8 cellular contexts compared by ENCODE assay signal in the genomic region with DNA sequence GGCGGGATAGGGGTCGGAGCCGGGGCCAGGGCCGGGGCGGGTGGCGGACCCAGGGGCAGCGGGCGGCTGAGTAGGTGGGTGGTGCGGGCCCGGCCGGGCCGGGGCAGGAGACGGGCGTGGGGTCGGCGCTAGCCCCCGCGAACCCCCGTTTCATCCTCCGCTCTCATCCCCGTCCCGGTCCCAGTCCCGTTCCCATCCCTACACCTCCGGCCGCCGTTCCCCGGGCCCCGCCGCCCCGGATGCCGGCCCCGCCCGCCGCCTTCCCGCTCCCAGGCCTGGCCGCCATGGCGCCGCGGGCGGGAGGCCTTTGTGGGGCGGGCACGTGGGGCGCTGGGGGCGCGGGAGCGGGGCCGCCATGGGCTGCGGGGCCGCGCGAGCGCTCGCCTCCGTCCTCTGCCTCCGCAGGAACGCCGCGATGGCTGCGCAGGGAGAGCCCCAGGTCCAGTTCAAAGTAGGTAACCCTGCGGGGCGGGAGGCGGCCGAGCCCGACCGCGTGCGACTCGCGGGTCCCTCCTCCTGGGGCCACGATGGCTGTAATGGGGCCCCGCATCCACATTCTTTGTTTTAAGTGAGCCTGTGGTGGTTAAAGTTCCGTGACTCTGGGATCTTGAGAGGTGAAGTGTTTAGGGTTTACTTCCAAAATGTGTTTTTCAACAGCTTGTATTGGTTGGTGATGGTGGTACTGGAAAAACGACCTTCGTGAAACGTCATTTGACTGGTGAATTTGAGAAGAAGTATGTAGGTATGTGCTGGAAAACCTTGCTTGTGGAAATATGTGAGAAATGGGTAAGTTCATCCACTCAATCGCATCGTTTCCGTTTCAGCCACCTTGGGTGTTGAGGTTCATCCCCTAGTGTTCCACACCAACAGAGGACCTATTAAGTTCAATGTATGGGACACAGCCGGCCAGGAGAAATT. TPM values are rescaled to one million over a fixed set of nuclear protein-coding genes. Genes with fewer than 3 reads are reported as not detected.
A peak's percentile ranks its signal among the peaks of the same experiment; 100 is the strongest.
DNase-seq lines count a peak whose midpoint lies in the region; ATAC-seq, FAIRE-seq and TF ChIP-seq lines count a peak whose summit lies in the region.

No MANE protein-coding gene starts in this region.

- H3K79me2 ChIP-seq in H1 (ENCODE audit: control insufficient read depth in 1 of 2, insufficient read depth in 2 of 2, low read length in 2 of 2): peaks cover 6 to 30% of the 10 kb centered on the region in 2 experiments

- no peak for TF ChIP-seq CTCF in H1 (IDR thresholded peaks at IDR 0.05; ENCODE audit: control extremely low read depth in 1 of 3, insufficient read depth in 1 of 3, low read depth in 1 of 3, low read length in 3 of 3)

- CTCF ChIA-PET in activated CD4-positive, alpha-beta memory T cell treated with anti-CD3 and anti-CD28 coated beads, Interleukin-2, amount 10 ng/mL, durations not matched to agents 7 days and 5 days (lab: Charles Lee): interaction anchor here (1.6 kb wide), 1 partner anchor 46 kb away, joined by 6 read pairs; no protein-coding TSS in a partner anchor
- CTCF ChIA-PET in H1 (lab: Charles Lee; ENCODE audit: partially characterized antibody): no interaction called here

- DNase-seq in Daoy (ENCODE audit: low read depth) (peak; percentile 47), H1 (ENCODE audit: low read depth in 1 of 2, low spot score in 2 of 2) (no peak), NCI-H1436 treated with DMSO at 0.1 percent for 48 hours (lab: John Stamatoyannopoulos, UW) (no peak)
- DNase-seq in activated CD4-positive, alpha-beta memory T cell treated with anti-CD3 and anti-CD28 coated beads, Interleukin-2, amount 10 ng/mL, durations not matched to agents 7 days and 5 days: peak; percentile 57

- H3K9ac ChIP-seq in HUES64 (ENCODE audit: low read depth, low read length) (peak overlapping the region; percentile 99), H1 (replicated peaks in 1 of 4; ENCODE audit: extremely low read depth in 1 of 4, low read depth in 3 of 4, low read length in 3 of 4) (peak overlapping the region; percentile 97 to 100 (median 98))

- peak overlapping the region; percentile 37 for H3K14ac ChIP-seq in H1 (ENCODE audit: insufficient read length)

- no peaks in the 10 kb centered on the region for H3K27me3 ChIP-seq in HUES64 (ENCODE audit: insufficient read depth, low read length)
- no peaks in the 10 kb centered on the region for H3K27me3 ChIP-seq in H1 (replicated peaks in 1 of 4; ENCODE audit: control insufficient read depth in 3 of 4, extremely low read depth in 1 of 4, insufficient read depth in 3 of 4, low read length in 3 of 4)

- H2BK5ac ChIP-seq in H1 (ENCODE audit: low read depth, low read length): peak overlapping the region; percentile 87

- H3K79me1 ChIP-seq in H1 (ENCODE audit: low read depth, low read length): no peaks in the 10 kb centered on the region

- no peak overlapping the region for H2BK120ac ChIP-seq in H1 (replicated peaks; ENCODE audit: low read depth, low read length)

- peak; percentile 23 for ATAC-seq in GM21447 (IDR thresholded peaks at IDR 0.05; ENCODE audit: unreplicated experiment)

- peak overlapping the region; percentile 8 for H4K91ac ChIP-seq in H1 (replicated peaks; ENCODE audit: insufficient read length, low read length)

- TF ChIP-seq EP300 in H1 (IDR thresholded peaks at IDR 0.05; ENCODE audit: borderline replicate concordance in 1 of 2, low read depth in 2 of 2, low read length in 2 of 2): no peak

- peaks cover 22% of the 10 kb centered on the region for H3K4me1 ChIP-seq in HUES64 (ENCODE audit: insufficient read depth, low read length)
- peaks cover 0 to 3% (median 3%) of the 10 kb centered on the region in 4 experiments; a peak in 4 of 7 replicates for H3K4me1 ChIP-seq in H1 (replicated peaks in 1 of 4; ENCODE audit: control insufficient read depth in 3 of 4, insufficient read depth in 4 of 4, low read length in 3 of 4)
- H3K4me1 ChIP-seq in mesodermal cell (ENCODE audit: control insufficient read depth, insufficient read depth, low read length, poor library complexity, severe bottlenecking): peaks cover 11% of the 10 kb centered on the region

- peak overlapping the region; percentile 100 for H4K8ac ChIP-seq in H1 (ENCODE audit: extremely low read depth, insufficient read depth, low read length)

- H3K23ac ChIP-seq in H1 (ENCODE audit: insufficient read length): no peak overlapping the region

- peak; percentile 39 to 56; a peak in 2 of 3 replicates for TF ChIP-seq POLR2A in H1 (IDR thresholded peaks at IDR 0.05; ENCODE audit: control extremely low read depth in 1 of 2, low read depth in 2 of 2, low read length in 2 of 2)

- H3K27ac Mint-ChIP-seq in activated CD4-positive, alpha-beta memory T cell treated with anti-CD3 and anti-CD28 coated beads, Interleukin-2, amount 10 ng/mL, durations not matched to agents 7 days and 5 days: peak overlapping the region; percentile 93
- H3K27ac Mint-ChIP-seq in stimulated activated naive CD8-positive, alpha-beta T cell treated with anti-CD3 and anti-CD28 coated beads, Interleukin-15, Interleukin-2, amounts not matched to agents 100 ng/mL and 50 ng/mL, for 24 hours: peak overlapping the region; percentile 100

- H3K4me2 ChIP-seq in H1 (ENCODE audit: insufficient read depth in 1 of 2, low read depth in 2 of 2, low read length in 2 of 2): peak overlapping the region; percentile 82 to 95

- H3K56ac ChIP-seq in H1 (replicated peaks; ENCODE audit: insufficient read length, low read depth, low read length): peak overlapping the region; percentile 75

- peaks cover 60% of the 10 kb centered on the region for H3K4me1 Mint-ChIP-seq in activated CD4-positive, alpha-beta memory T cell treated with anti-CD3 and anti-CD28 coated beads, Interleukin-2, amount 10 ng/mL, durations not matched to agents 7 days and 5 days
- H3K4me1 Mint-ChIP-seq in stimulated activated naive CD8-positive, alpha-beta T cell treated with anti-CD3 and anti-CD28 coated beads, Interleukin-15, Interleukin-2, amounts not matched to agents 100 ng/mL and 50 ng/mL, for 24 hours (ENCODE audit: low read depth): peaks cover 75% of the 10 kb centered on the region

- no peak for TF ChIP-seq RAD21 in H1 (IDR thresholded peaks at IDR 0.05 in 1 of 2, conservative IDR thresholded peaks at IDR 0.05 in 1 of 2; ENCODE audit: low read depth in 2 of 2, low read length in 2 of 2)

- H3K36me3 ChIP-seq in HUES64 (ENCODE audit: insufficient read depth, low read length): peaks cover 50% of the 10 kb centered on the region
- H3K36me3 ChIP-seq in H1 (ENCODE audit: control insufficient read depth in 2 of 4, insufficient read depth in 4 of 4, low read length in 3 of 4): peaks cover 27 to 50% (median 42%) of the 10 kb centered on the region in 4 experiments
- peaks cover 44% of the 10 kb centered on the region for H3K36me3 ChIP-seq in mesodermal cell (ENCODE audit: control insufficient read depth, insufficient read depth, low read length)

- H3K4me3 ChIP-seq in HUES64 (ENCODE audit: low read length) (peak overlapping the region; percentile 96), H1 (ENCODE audit: extremely low read depth in 1 of 4, insufficient read depth in 2 of 4, low read depth in 3 of 4, low read length in 4 of 4) (peak overlapping the region; percentile 84 to 98 (median 90)), mesodermal cell (ENCODE audit: extremely low read depth, insufficient read depth, low read length, poor library complexity, severe bottlenecking) (peak overlapping the region; percentile 60)

- no peaks in the 10 kb centered on the region for H3K9me3 Mint-ChIP-seq in activated CD4-positive, alpha-beta memory T cell treated with anti-CD3 and anti-CD28 coated beads, Interleukin-2, amount 10 ng/mL, durations not matched to agents 7 days and 5 days
- H3K9me3 Mint-ChIP-seq in stimulated activated naive CD8-positive, alpha-beta T cell treated with anti-CD3 and anti-CD28 coated beads, Interleukin-15, Interleukin-2, amounts not matched to agents 100 ng/mL and 50 ng/mL, for 24 hours: no peaks in the 10 kb centered on the region

- POLR2A ChIA-PET in activated CD4-positive, alpha-beta memory T cell treated with anti-CD3 and anti-CD28 coated beads, Interleukin-2, amount 10 ng/mL, durations not matched to agents 7 days and 5 days (lab: Charles Lee): interaction anchor here (0.7 to 1.5 kb wide), 2 partner anchors 35 to 233 kb away, joined by 3 to 5 read pairs; no protein-coding TSS in a partner anchor
- POLR2A ChIA-PET in H1 (lab: Charles Lee; ENCODE audit: partially characterized antibody): interaction anchor here (0.8 to 8.9 kb wide), 6 partner anchors 14 to 52 kb away, joined by 3 to 86 read pairs (median 10); no protein-coding TSS in a partner anchor

- peak overlapping the region; percentile 79; the same call in 1 of the 2 replicates for H2AK5ac ChIP-seq in H1 (ENCODE audit: low read depth, low read length)

- H4K20me1 ChIP-seq in H1 (replicated peaks in 1 of 2; ENCODE audit: control insufficient read depth in 1 of 2, insufficient read depth in 2 of 2, low read length in 2 of 2): peaks cover 4 to 6% of the 10 kb centered on the region in 2 experiments

- no peaks in the 10 kb centered on the region for H3K27me3 Mint-ChIP-seq in activated CD4-positive, alpha-beta memory T cell treated with anti-CD3 and anti-CD28 coated beads, Interleukin-2, amount 10 ng/mL, durations not matched to agents 7 days and 5 days
- H3K27me3 Mint-ChIP-seq in stimulated activated naive CD8-positive, alpha-beta T cell treated with anti-CD3 and anti-CD28 coated beads, Interleukin-15, Interleukin-2, amounts not matched to agents 100 ng/mL and 50 ng/mL, for 24 hours: no peaks in the 10 kb centered on the region

- H4K5ac ChIP-seq in H1 (ENCODE audit: insufficient read length, low read depth, low read length): peak overlapping the region; percentile 93

- H2BK20ac ChIP-seq in H1 (ENCODE audit: low read length): no peak overlapping the region

- no peak overlapping the region for H2BK12ac ChIP-seq in H1 (ENCODE audit: low read depth, low read length)

- H3K23me2 ChIP-seq in H1 (ENCODE audit: low read depth, low read length): peaks cover 4% of the 10 kb centered on the region; the same call in 1 of the 2 replicates

- peak overlapping the region; percentile 90 for H3K4me3 Mint-ChIP-seq in activated CD4-positive, alpha-beta memory T cell treated with anti-CD3 and anti-CD28 coated beads, Interleukin-2, amount 10 ng/mL, durations not matched to agents 7 days and 5 days
- H3K4me3 Mint-ChIP-seq in stimulated activated naive CD8-positive, alpha-beta T cell treated with anti-CD3 and anti-CD28 coated beads, Interleukin-15, Interleukin-2, amounts not matched to agents 100 ng/mL and 50 ng/mL, for 24 hours: peak overlapping the region; percentile 100

- H2BK15ac ChIP-seq in H1 (ENCODE audit: low read length): no peak overlapping the region

- peak overlapping the region; percentile 15 for H3K4ac ChIP-seq in H1 (replicated peaks; ENCODE audit: insufficient read length, low read depth, low read length)

- no peak for FAIRE-seq in H1 (lab: Jason Lieb, UNC)

- H3K27ac ChIP-seq in HUES64 (ENCODE audit: low read depth, low read length): peak overlapping the region; percentile 86
- peak overlapping the region; percentile 95 for H3K27ac ChIP-seq in H1 (ENCODE audit: low read depth, low read length)
- peak overlapping the region; percentile 80 for H3K27ac ChIP-seq in mesodermal cell (ENCODE audit: low read depth, low read length, severe bottlenecking)

- peak overlapping the region; percentile 78 for H3K18ac ChIP-seq in H1 (ENCODE audit: extremely low read depth, low read length)

- under 1% methylated on average over 79 of the region's 79 CpGs for WGBS in HUES64
- 1% methylated on average over 20 of the region's 79 CpGs; no CpG with 5 or more reads in 1 of the 2 experiments for WGBS in H1 (ENCODE audit: extremely low coverage in 1 of 2, insufficient coverage in 1 of 2, insufficient read length in 1 of 2, insufficient replicate concordance in 2 of 2, low coverage in 1 of 2, low lambda C conversion rate in 2 of 2, missing lambda C conversion rate in 1 of 2), 2 experiments
- WGBS in mesodermal cell (ENCODE audit: insufficient coverage in 2 of 2), 2 experiments: 0 to 1% methylated on average over 58 to 59 of the region's 79 CpGs

- H3K9me3 ChIP-seq in HUES64 (ENCODE audit: insufficient read depth, low read depth, low read length) (no peaks in the 10 kb centered on the region), H1 (ENCODE audit: insufficient read depth in 2 of 2, low read depth in 1 of 2, low read length in 1 of 2) (no peaks in the 10 kb centered on the region), mesodermal cell (ENCODE audit: control insufficient read depth, low read length) (no peaks in the 10 kb centered on the region)

- H2AFZ ChIP-seq in H1 (ENCODE audit: low read length): no peak overlapping the region

- peaks cover 50% of the 10 kb centered on the region for H3K36me3 Mint-ChIP-seq in activated CD4-positive, alpha-beta memory T cell treated with anti-CD3 and anti-CD28 coated beads, Interleukin-2, amount 10 ng/mL, durations not matched to agents 7 days and 5 days (ENCODE audit: low read depth)
- peaks cover 50% of the 10 kb centered on the region for H3K36me3 Mint-ChIP-seq in stimulated activated naive CD8-positive, alpha-beta T cell treated with anti-CD3 and anti-CD28 coated beads, Interleukin-15, Interleukin-2, amounts not matched to agents 100 ng/mL and 50 ng/mL, for 24 hours (ENCODE audit: low read depth)

RNA-seq across cellular contexts. Expression of a gene that starts 0.6 kb away (rescaled TPM):
- total RNA-seq in Daoy (2014; rRNA removed; shearing (Covaris generic)): 1,013 and 1,367 TPM in 2 replicates
- polyA plus RNA-seq in HUES64 (2013, experiment 1 of 2): 1,435 TPM
- 1,287 TPM for polyA plus RNA-seq in HUES64 (2013, experiment 2 of 2)
- 100 to 1,000 TPM; 932 to 936 TPM for total RNA-seq in activated CD4-positive, alpha-beta memory T cell treated with anti-CD3 and anti-CD28 coated beads, Interleukin-2, amount 10 ng/mL, durations not matched to agents 7 days and 5 days
- 2,056 and 2,064 TPM in 2 replicates for total RNA-seq in H1 (2021; fragmentation: NEBNext Ultra II Directional; extraction: Animal tissue kit (Norgen Biotek cat#: 25700))
- 1,559 and 2,203 TPM in 2 replicates for polyA plus RNA-seq in H1 (2011; rRNA removed)
- polyA plus RNA-seq in H1 (2011; cell fraction: cytosol; rRNA removed): 3,091 TPM
- 846 TPM for polyA plus RNA-seq in H1 (2011; cell fraction: nucleus; rRNA removed)
- polyA plus RNA-seq in H1 (2012, experiment 1 of 2): 2,430 to 2,650 TPM (median 2,578 TPM) in 4 replicates
- 345 TPM for polyA plus RNA-seq in H1 (2012, experiment 2 of 2)
- 714 TPM for polyA plus RNA-seq in H1 (2013, experiment 1 of 2)
- 699 TPM for polyA plus RNA-seq in H1 (2013, experiment 2 of 2)
- 1,671 and 1,842 TPM in 2 replicates for polyA minus RNA-seq in H1 (2011; rRNA and poly(A)+ RNA removed)
- 628 TPM for polyA minus RNA-seq in H1 (2011; cell fraction: cytosol; rRNA and poly(A)+ RNA removed)
- 352 TPM for polyA minus RNA-seq in H1 (2011; cell fraction: nucleus; rRNA and poly(A)+ RNA removed)
- 750 TPM for polyA plus RNA-seq in mesodermal cell (2013, experiment 1 of 2)
- polyA plus RNA-seq in mesodermal cell (2013, experiment 2 of 2): 769 TPM

RNA-seq across cellular contexts. Expression of a gene that starts 33.4 kb away (rescaled TPM):
- 19.4 and 24.3 TPM in 2 replicates for total RNA-seq in Daoy (2014; rRNA removed; shearing (Covaris generic))
- polyA plus RNA-seq in HUES64 (2013, experiment 1 of 2): 16.4 TPM
- polyA plus RNA-seq in HUES64 (2013, experiment 2 of 2): 19.1 TPM
- 10 to 100 TPM; 22.4 to 23.0 TPM for total RNA-seq in activated CD4-positive, alpha-beta memory T cell treated with anti-CD3 and anti-CD28 coated beads, Interleukin-2, amount 10 ng/mL, durations not matched to agents 7 days and 5 days
- total RNA-seq in H1 (2021; fragmentation: NEBNext Ultra II Directional; extraction: Animal tissue kit (Norgen Biotek cat#: 25700)): 22.0 and 26.3 TPM in 2 replicates
- polyA plus RNA-seq in H1 (2011; rRNA removed): 13.9 and 20.0 TPM in 2 replicates
- polyA plus RNA-seq in H1 (2011; cell fraction: cytosol; rRNA removed): 20.8 TPM
- polyA plus RNA-seq in H1 (2011; cell fraction: nucleus; rRNA removed): 13.3 TPM
- 14.6 to 22.0 TPM (median 17.8 TPM) in 4 replicates for polyA plus RNA-seq in H1 (2012, experiment 1 of 2)
- 3.5 TPM for polyA plus RNA-seq in H1 (2012, experiment 2 of 2)
- polyA plus RNA-seq in H1 (2013, experiment 1 of 2): 19.0 TPM
- 17.5 TPM for polyA plus RNA-seq in H1 (2013, experiment 2 of 2)
- polyA minus RNA-seq in H1 (2011; rRNA and poly(A)+ RNA removed): 13.7 and 18.8 TPM in 2 replicates
- 8.4 TPM for polyA minus RNA-seq in H1 (2011; cell fraction: cytosol; rRNA and poly(A)+ RNA removed)
- polyA minus RNA-seq in H1 (2011; cell fraction: nucleus; rRNA and poly(A)+ RNA removed): 10.2 TPM
- 28.2 TPM for polyA plus RNA-seq in mesodermal cell (2013, experiment 1 of 2)
- polyA plus RNA-seq in mesodermal cell (2013, experiment 2 of 2): 28.5 TPM

Comparison
In these comparisons a context has a peak if more than half of its experiments do, and no peak if none do; other contexts are left out.
1. DNase-seq: peak in Daoy (single experiment) and activated CD4-positive, alpha-beta memory T cell treated with anti-CD3 and anti-CD28 coated beads, Interleukin-2, amount 10 ng/mL, durations not matched to agents 7 days and 5 days (single experiment); none in H1 (0 of 2) and NCI-H1436 treated with DMSO at 0.1 percent for 48 hours (single experiment).
2. Peak in every context shown above with its lines, with median percentiles within 50 percentile points of each other: H3K27ac ChIP-seq and H3K4me3 ChIP-seq.